Comparison of ENCODE assay signal across 1 cellular context in the genomic region with DNA sequence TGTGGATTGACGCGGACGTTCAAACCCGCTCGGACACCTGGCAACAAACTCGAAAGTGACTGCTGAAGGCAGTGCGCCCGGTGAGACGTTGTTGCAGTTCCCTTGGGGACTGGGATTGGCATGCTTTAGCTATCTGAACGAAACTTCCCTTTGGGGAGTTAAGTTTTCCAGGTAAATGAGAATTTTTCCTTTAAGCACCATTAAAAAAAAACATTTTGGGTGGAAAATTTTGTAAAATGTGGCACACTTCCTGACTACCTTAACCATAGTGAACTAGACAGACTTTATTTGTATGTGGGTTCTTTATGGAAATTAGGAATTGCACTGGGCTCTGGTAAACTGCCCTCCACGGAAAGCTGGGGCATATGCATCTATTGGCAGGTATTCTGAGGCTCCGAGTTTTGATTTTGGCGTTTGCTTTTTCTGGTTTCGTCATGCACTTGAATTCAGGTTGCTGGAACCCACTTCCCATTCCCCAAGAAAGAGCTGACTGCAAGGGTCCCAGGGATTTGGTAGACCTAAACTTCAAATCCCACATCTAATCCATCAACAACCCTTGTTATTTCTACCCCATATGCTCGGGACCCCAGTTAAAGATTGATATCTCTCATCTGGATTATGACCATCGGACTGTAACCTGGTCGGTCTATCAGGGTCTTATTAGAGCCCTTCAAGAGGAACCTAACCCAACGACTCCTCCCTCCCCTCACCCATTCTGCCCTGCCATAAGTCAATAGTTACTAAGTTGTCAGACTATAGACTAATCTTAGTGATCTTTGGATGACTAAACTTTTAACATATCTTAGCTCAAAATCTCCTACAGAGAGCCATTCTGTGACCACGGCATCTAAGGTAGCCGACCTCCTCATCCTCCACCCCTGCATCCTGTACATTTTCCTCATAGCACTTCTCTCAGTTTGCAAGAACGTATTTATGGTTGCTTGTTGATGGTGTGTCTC.
TF ChIP-seq lines count a peak whose summit lies in the region.

No MANE protein-coding gene starts in this region.

TF ChIP-seq in HCT116, 20 proteins besides CTCF, POLR2A, EP300 and RAD21 (continued from another document):
- TF ChIP-seq, protein P1, sequence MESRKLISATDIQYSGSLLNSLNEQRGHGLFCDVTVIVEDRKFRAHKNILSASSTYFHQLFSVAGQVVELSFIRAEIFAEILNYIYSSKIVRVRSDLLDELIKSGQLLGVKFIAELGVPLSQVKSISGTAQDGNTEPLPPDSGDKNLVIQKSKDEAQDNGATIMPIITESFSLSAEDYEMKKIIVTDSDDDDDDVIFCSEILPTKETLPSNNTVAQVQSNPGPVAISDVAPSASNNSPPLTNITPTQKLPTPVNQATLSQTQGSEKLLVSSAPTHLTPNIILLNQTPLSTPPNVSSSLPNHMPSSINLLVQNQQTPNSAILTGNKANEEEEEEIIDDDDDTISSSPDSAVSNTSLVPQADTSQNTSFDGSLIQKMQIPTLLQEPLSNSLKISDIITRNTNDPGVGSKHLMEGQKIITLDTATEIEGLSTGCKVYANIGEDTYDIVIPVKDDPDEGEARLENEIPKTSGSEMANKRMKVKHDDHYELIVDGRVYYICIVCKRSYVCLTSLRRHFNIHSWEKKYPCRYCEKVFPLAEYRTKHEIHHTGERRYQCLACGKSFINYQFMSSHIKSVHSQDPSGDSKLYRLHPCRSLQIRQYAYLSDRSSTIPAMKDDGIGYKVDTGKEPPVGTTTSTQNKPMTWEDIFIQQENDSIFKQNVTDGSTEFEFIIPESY (IDR thresholded peaks at IDR 0.05; ENCODE audit: extremely low read depth, insufficient replicate concordance, low read length): no peak
- no peak for TF ChIP-seq EGR1 (IDR thresholded peaks at IDR 0.05; ENCODE audit: low read depth)
- no peak for TF ChIP-seq ELF1 (IDR thresholded peaks at IDR 0.05; ENCODE audit: borderline replicate concordance, low read depth)
